2 cellular contexts compared by ENCODE assay signal in genomic region chr9:127723013-127723412, GRCh38.
TF ChIP-seq lines count a peak whose summit lies in the region.

No MANE protein-coding gene starts in this region.

TF ChIP-seq in SK-N-SH treated with all-trans-retinoic acid at 6 μM for 48 hours, 23 proteins besides CTCF, POLR2A, EP300 and RAD21 (continued from another document):
- TF ChIP-seq POU6F1 (CRISPR knock-in tag; IDR thresholded peaks at IDR 0.05; ENCODE audit: borderline replicate concordance, low read depth) = no peak
- no peak for TF ChIP-seq CREB5 (CRISPR knock-in tag; IDR thresholded peaks at IDR 0.05; ENCODE audit: low read depth)
- TF ChIP-seq, protein P1, sequence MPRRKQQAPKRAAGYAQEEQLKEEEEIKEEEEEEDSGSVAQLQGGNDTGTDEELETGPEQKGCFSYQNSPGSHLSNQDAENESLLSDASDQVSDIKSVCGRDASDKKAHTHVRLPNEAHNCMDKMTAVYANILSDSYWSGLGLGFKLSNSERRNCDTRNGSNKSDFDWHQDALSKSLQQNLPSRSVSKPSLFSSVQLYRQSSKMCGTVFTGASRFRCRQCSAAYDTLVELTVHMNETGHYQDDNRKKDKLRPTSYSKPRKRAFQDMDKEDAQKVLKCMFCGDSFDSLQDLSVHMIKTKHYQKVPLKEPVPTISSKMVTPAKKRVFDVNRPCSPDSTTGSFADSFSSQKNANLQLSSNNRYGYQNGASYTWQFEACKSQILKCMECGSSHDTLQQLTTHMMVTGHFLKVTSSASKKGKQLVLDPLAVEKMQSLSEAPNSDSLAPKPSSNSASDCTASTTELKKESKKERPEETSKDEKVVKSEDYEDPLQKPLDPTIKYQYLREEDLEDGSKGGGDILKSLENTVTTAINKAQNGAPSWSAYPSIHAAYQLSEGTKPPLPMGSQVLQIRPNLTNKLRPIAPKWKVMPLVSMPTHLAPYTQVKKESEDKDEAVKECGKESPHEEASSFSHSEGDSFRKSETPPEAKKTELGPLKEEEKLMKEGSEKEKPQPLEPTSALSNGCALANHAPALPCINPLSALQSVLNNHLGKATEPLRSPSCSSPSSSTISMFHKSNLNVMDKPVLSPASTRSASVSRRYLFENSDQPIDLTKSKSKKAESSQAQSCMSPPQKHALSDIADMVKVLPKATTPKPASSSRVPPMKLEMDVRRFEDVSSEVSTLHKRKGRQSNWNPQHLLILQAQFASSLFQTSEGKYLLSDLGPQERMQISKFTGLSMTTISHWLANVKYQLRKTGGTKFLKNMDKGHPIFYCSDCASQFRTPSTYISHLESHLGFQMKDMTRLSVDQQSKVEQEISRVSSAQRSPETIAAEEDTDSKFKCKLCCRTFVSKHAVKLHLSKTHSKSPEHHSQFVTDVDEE (CRISPR knock-in tag; IDR thresholded peaks at IDR 0.05) = no peak
- TF ChIP-seq ZC3H10 (CRISPR knock-in tag; IDR thresholded peaks at IDR 0.05) = no peak
- TF ChIP-seq GLIS3 (CRISPR knock-in tag; IDR thresholded peaks at IDR 0.05) = no peak
- TF ChIP-seq SNAI2 (CRISPR knock-in tag; IDR thresholded peaks at IDR 0.05) = no peak
- no peak for TF ChIP-seq ISL1 (CRISPR knock-in tag; IDR thresholded peaks at IDR 0.05)
- no peak for TF ChIP-seq PATZ1 (CRISPR knock-in tag; IDR thresholded peaks at IDR 0.05; ENCODE audit: borderline replicate concordance)
- TF ChIP-seq RARB (CRISPR knock-in tag; IDR thresholded peaks at IDR 0.05) = no peak
- no peak for TF ChIP-seq CSRNP3 (CRISPR knock-in tag; IDR thresholded peaks at IDR 0.05)
- no peak for TF ChIP-seq ESRRG (CRISPR knock-in tag; IDR thresholded peaks at IDR 0.05)
- no peak for TF ChIP-seq ZFP30 (CRISPR knock-in tag; IDR thresholded peaks at IDR 0.05)

TF ChIP-seq in SK-N-SH, 30 proteins besides CTCF, POLR2A, EP300 and RAD21 (continued from another document):
- TF ChIP-seq USF1 (IDR thresholded peaks at IDR 0.05; ENCODE audit: borderline replicate concordance, low read depth) = no peak
